Comparison of ENCODE assay signal across 22 cellular contexts in the genomic region with DNA sequence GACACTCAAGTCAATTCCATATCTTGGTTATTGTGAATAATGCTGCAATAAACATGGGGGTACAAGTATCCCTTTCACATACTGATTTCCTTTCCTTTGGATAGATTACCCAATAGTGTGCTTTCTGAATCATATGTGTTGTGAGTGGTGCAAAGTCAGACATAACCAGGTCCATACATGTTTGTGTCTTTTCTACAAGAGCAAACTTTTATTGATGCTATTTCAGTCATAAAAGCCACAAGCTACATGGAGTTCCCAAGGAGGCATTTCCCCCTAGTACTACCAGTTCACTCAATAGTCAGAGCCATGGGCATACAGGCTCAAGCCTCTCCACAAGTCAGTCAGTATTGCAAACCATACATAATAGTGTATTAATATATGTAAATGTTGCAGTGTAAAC. TPM values are rescaled to one million over a fixed set of nuclear protein-coding genes. Genes with fewer than 3 reads are reported as not detected.
A peak's percentile ranks its signal among the peaks of the same experiment; 100 is the strongest.
DNase-seq lines count a peak whose midpoint lies in the region; ATAC-seq, FAIRE-seq and TF ChIP-seq lines count a peak whose summit lies in the region.
"Had no signal": no experiment of that assay in that cellular context is flagged by ENCODE, and none has a peak within 500 bp of the region (broad histone marks: within the 10 kb centered on the region; RNA-seq: fewer than 3 reads in every experiment).

No MANE protein-coding gene starts in this region.

- TF ChIP-seq CTCF in Loucy (conservative IDR thresholded peaks at IDR 0.05; ENCODE audit: low read length), result no peak
- no peak for TF ChIP-seq CTCF in epithelial cell of esophagus (IDR thresholded peaks at IDR 0.05; ENCODE audit: insufficient read depth, low read depth, low read length, missing control alignments)
- no peak for TF ChIP-seq CTCF in nephron (IDR thresholded peaks at IDR 0.05; ENCODE audit: unreplicated experiment in 3 of 3)

- H3K27ac Mint-ChIP-seq in nephron (peak overlapping the region; percentile 30 to 89 (median 72)), T-helper 17 cell (no peak overlapping the region)
- H3K27ac Mint-ChIP-seq: CD4-positive, alpha-beta T cell had no signal

- H3K4me2 ChIP-seq in Loucy (ENCODE audit: low read depth, low read length, poor library complexity, severe bottlenecking), result peak overlapping the region; percentile 44
- H3K4me2 ChIP-seq: A549 had no signal

- H3F3A ChIP-seq in Loucy (ENCODE audit: low read depth), result no peaks in the 10 kb centered on the region

- peaks cover 17% of the 10 kb centered on the region for H4K20me1 ChIP-seq in Loucy (ENCODE audit: insufficient read depth, low read length, poor library complexity, severe bottlenecking)

- H3K9me2 ChIP-seq in Loucy (replicated peaks; ENCODE audit: low read depth, low read length), result no peaks in the 10 kb centered on the region

- H3K9ac ChIP-seq in Loucy (ENCODE audit: low read depth, low read length, poor library complexity, severe bottlenecking), result no peak overlapping the region
- H3K9ac ChIP-seq: BLaER1 treated with 17β-estradiol and CSF1 and Interleukin-3, amounts not matched to agents 10 nM and 100 nM had no signal

- peaks cover 34% of the 10 kb centered on the region for H3K4me1 ChIP-seq in Loucy (ENCODE audit: insufficient read depth, low read length, poor library complexity, severe bottlenecking)
- H3K4me1 ChIP-seq: A549 had no signal

- no peak for TF ChIP-seq POLR2A in GM12892 (IDR thresholded peaks at IDR 0.05; ENCODE audit: low read depth, low read length)

- H3K4me1 Mint-ChIP-seq in nephron (peaks cover 34% of the 10 kb centered on the region), T-helper 17 cell (peaks cover 37% of the 10 kb centered on the region)

- peaks cover 89% of the 10 kb centered on the region for H3K79me2 ChIP-seq in Loucy (ENCODE audit: insufficient read depth, low read length)

- H3K36me3 Mint-ChIP-seq in nephron (ENCODE audit: low read depth), result peaks cover 64% of the 10 kb centered on the region
- peaks cover 1% of the 10 kb centered on the region for H3K36me3 Mint-ChIP-seq in T-helper 17 cell (ENCODE audit: low read depth)

- H3K27me3 Mint-ChIP-seq in nephron (ENCODE audit: low read depth) (no peaks in the 10 kb centered on the region), T-helper 17 cell (no peaks in the 10 kb centered on the region)
- H3K27me3 Mint-ChIP-seq: CD4-positive, alpha-beta T cell had no signal

- H3K36me3 ChIP-seq in Loucy (ENCODE audit: insufficient read depth, low read length), result peaks cover 23% of the 10 kb centered on the region

- no peak for ATAC-seq in T-helper 17 cell
- no peak for ATAC-seq in GM19455 (IDR thresholded peaks at IDR 0.05; ENCODE audit: unreplicated experiment)
- ATAC-seq: A549 had no signal

- peak; percentile 33 for FAIRE-seq in GM12892 (lab: Jason Lieb, UNC)
- FAIRE-seq: A549, D721Med, G401.6 had no signal

- H3K9me3 Mint-ChIP-seq in nephron, result peaks cover 32% of the 10 kb centered on the region

- H3K9me3 ChIP-seq in Loucy (ENCODE audit: insufficient read depth, low read depth, low read length), result no peaks in the 10 kb centered on the region
- H3K9me3 ChIP-seq in T-helper 17 cell (ENCODE audit: control insufficient read depth, low read length, poor library complexity, severe bottlenecking), result no peaks in the 10 kb centered on the region
- H3K9me3 ChIP-seq: A549, SJSA1 had no signal

- H3K4me3 Mint-ChIP-seq in nephron (no peak overlapping the region), T-helper 17 cell (no peak overlapping the region)
- H3K4me3 Mint-ChIP-seq: CD4-positive, alpha-beta T cell had no signal

- DNase-seq in GM12892 (ENCODE audit: insufficient read length) (no peak), epithelial cell of esophagus (ENCODE audit: low read depth) (peak; percentile 86), T-helper 17 cell (no peak), Kasumi-1 (lab: John Stamatoyannopoulos, UW) (no peak)
- DNase-seq: AML-193; CD4-positive, alpha-beta T cell; NCI-H1048; NCI-H1417; NCI-H1694 treated with DMSO at 0.1 percent for 48 hours; NCI-H2081; NCI-H2227 treated with DMSO at 0.1 percent for 48 hours; NCI-H526 treated with DMSO at 0.1 percent for 48 hours; Right ventricle myocardium superior; RPMI8226 had no signal

- no peak overlapping the region for H2AFZ ChIP-seq in Loucy (ENCODE audit: low read length)

- H3K4me3 ChIP-seq in Loucy (ENCODE audit: low read length, poor library complexity, severe bottlenecking), result no peak overlapping the region
- no peak overlapping the region for H3K4me3 ChIP-seq in epithelial cell of esophagus (ENCODE audit: low read length)
- H3K4me3 ChIP-seq: A549; BLaER1 treated with 17β-estradiol and CSF1 and Interleukin-3, amounts not matched to agents 10 nM and 100 nM; SJSA1 had no signal

- no peaks in the 10 kb centered on the region for H3K27me3 ChIP-seq in Loucy (ENCODE audit: insufficient read depth, low read length, poor library complexity, severe bottlenecking)
- H3K27me3 ChIP-seq: BLaER1 treated with 17β-estradiol and CSF1 and Interleukin-3, amounts not matched to agents 10 nM and 100 nM; SJSA1 had no signal

RNA-seq across cellular contexts. Expression of a gene that starts 10.1 kb away (rescaled TPM):
- 15.8 TPM for polyA plus RNA-seq in GM12892 (2012; ENCODE audit: missing spikeins)
- total RNA-seq in T-helper 17 cell, result 10 to 100 TPM; 17.0 to 20.1 TPM

RNA-seq across cellular contexts. Expression of a gene that starts 10.2 kb away (rescaled TPM):
- polyA plus RNA-seq in GM12892 (2012; ENCODE audit: missing spikeins), result 29.7 TPM
- 10 to 100 TPM; 23.0 to 23.9 TPM for total RNA-seq in T-helper 17 cell
